8 cellular contexts compared by ENCODE assay signal in genomic region chr4:113683143-113683542, GRCh38.
DNase-seq lines count a peak whose midpoint lies in the region; ATAC-seq and TF ChIP-seq lines count a peak whose summit lies in the region.

No MANE protein-coding gene starts in this region.

- H3K27ac Mint-ChIP-seq in activated CD4-positive, alpha-beta T cell treated with anti-CD3 and anti-CD28 coated beads, Interleukin-2, amount 10 ng/mL, durations not matched to agents 7 days and 5 days, result peak overlapping the region; percentile 83
- peak overlapping the region; percentile 70 for H3K27ac Mint-ChIP-seq in stimulated activated naive B cell treated with anti-CD40 and anti-IgM and Interleukin-4, amounts not matched to agents 10 μg/mL and 1 μg/mL and 100 μg/mL, for 72 hours

- peaks cover 53% of the 10 kb centered on the region for H3K4me1 Mint-ChIP-seq in activated CD4-positive, alpha-beta T cell treated with anti-CD3 and anti-CD28 coated beads, Interleukin-2, amount 10 ng/mL, durations not matched to agents 7 days and 5 days
- peaks cover 25 to 46% of the 10 kb centered on the region in 2 donors for H3K4me1 Mint-ChIP-seq in stimulated activated naive B cell treated with anti-CD40 and anti-IgM and Interleukin-4, amounts not matched to agents 10 μg/mL and 1 μg/mL and 100 μg/mL, for 72 hours

- POLR2A ChIA-PET in activated CD4-positive, alpha-beta T cell treated with anti-CD3 and anti-CD28 coated beads, Interleukin-2, amount 10 ng/mL, durations not matched to agents 7 days and 5 days (lab: Charles Lee), result no interaction called here

- H3K9me3 ChIP-seq in BLaER1 treated with 17β-estradiol and CSF1 and Interleukin-3, amounts not matched to agents 10 nM and 100 nM (replicated peaks in 1 of 11), result peaks cover 16 to 22% (median 21%) of the 10 kb centered on the region in 11 experiments
- no peaks in the 10 kb centered on the region for H3K9me3 ChIP-seq in fibroblast of lung (ENCODE audit: control insufficient read depth, insufficient read depth, low read depth, low read length)
- H3K9me3 ChIP-seq in HAP-1, result no peaks in the 10 kb centered on the region

- H3K4me1 ChIP-seq in BLaER1 treated with 17β-estradiol and CSF1 and Interleukin-3, amounts not matched to agents 10 nM and 100 nM, result peaks cover 23 to 64% (median 43%) of the 10 kb centered on the region in 10 experiments
- peaks cover 14% of the 10 kb centered on the region for H3K4me1 ChIP-seq in fibroblast of lung (ENCODE audit: control insufficient read depth, extremely low read depth, insufficient read depth, low read length)
- no peaks in the 10 kb centered on the region for H3K4me1 ChIP-seq in HAP-1

- no peak for TF ChIP-seq CTCF in fibroblast of lung (conservative IDR thresholded peaks at IDR 0.05 in 1 of 2, IDR thresholded peaks at IDR 0.05 in 1 of 2; ENCODE audit: low read depth in 1 of 2, low read length in 2 of 2)

- CTCF ChIA-PET in activated CD4-positive, alpha-beta T cell treated with anti-CD3 and anti-CD28 coated beads, Interleukin-2, amount 10 ng/mL, durations not matched to agents 7 days and 5 days (lab: Charles Lee), result interaction anchor here (1.2 to 2.7 kb wide), 3 partner anchors 10 to 136 kb away, joined by 3 to 8 read pairs (median 6); no protein-coding TSS in a partner anchor

- H3K27ac ChIP-seq in BLaER1 treated with 17β-estradiol and CSF1 and Interleukin-3, amounts not matched to agents 10 nM and 100 nM, result peak overlapping the region in 7 of 11 experiments; percentile 28 to 85 (median 75); a peak in 14 of 22 replicates
- peak overlapping the region; percentile 36 for H3K27ac ChIP-seq in fibroblast of lung (ENCODE audit: insufficient read depth, low read length)

- peaks cover 0 to 46% (median 0%) of the 10 kb centered on the region in 11 experiments; a peak in 4 of 22 replicates for H4K20me1 ChIP-seq in BLaER1 treated with 17β-estradiol and CSF1 and Interleukin-3, amounts not matched to agents 10 nM and 100 nM
- H4K20me1 ChIP-seq in fibroblast of lung (ENCODE audit: control insufficient read depth, extremely low read depth, insufficient read depth, low read length), result no peaks in the 10 kb centered on the region

- H3K79me2 ChIP-seq in fibroblast of lung (ENCODE audit: control insufficient read depth, insufficient read depth, low read length), result peaks cover 49% of the 10 kb centered on the region

- H3K36me3 ChIP-seq in BLaER1 treated with 17β-estradiol and CSF1 and Interleukin-3, amounts not matched to agents 10 nM and 100 nM, result peaks cover 18 to 56% (median 30%) of the 10 kb centered on the region in 11 experiments; a peak in 21 of 22 replicates
- no peaks in the 10 kb centered on the region for H3K36me3 ChIP-seq in fibroblast of lung (ENCODE audit: control insufficient read depth, insufficient read depth, low read length)
- H3K36me3 ChIP-seq in HAP-1 (replicated peaks), result no peaks in the 10 kb centered on the region; the same call in 1 of the 2 replicates

- peaks cover 11% of the 10 kb centered on the region for H3K9me3 Mint-ChIP-seq in activated CD4-positive, alpha-beta T cell treated with anti-CD3 and anti-CD28 coated beads, Interleukin-2, amount 10 ng/mL, durations not matched to agents 7 days and 5 days
- peaks cover 4 to 8% of the 10 kb centered on the region in 2 donors for H3K9me3 Mint-ChIP-seq in stimulated activated naive B cell treated with anti-CD40 and anti-IgM and Interleukin-4, amounts not matched to agents 10 μg/mL and 1 μg/mL and 100 μg/mL, for 72 hours

- ATAC-seq in GM19438 (IDR thresholded peaks at IDR 0.05; ENCODE audit: low read depth, unreplicated experiment) (peak; percentile 99), HG03460 (IDR thresholded peaks at IDR 0.05; ENCODE audit: unreplicated experiment) (peak; percentile 96)
- ATAC-seq in stimulated activated naive B cell treated with anti-CD40 and anti-IgM and Interleukin-4, amounts not matched to agents 10 μg/mL and 1 μg/mL and 100 μg/mL, for 72 hours (replicated peaks), result peak; percentile 97 to 98

- peak overlapping the region; percentile 30 for H3K4me3 Mint-ChIP-seq in activated CD4-positive, alpha-beta T cell treated with anti-CD3 and anti-CD28 coated beads, Interleukin-2, amount 10 ng/mL, durations not matched to agents 7 days and 5 days
- H3K4me3 Mint-ChIP-seq in stimulated activated naive B cell treated with anti-CD40 and anti-IgM and Interleukin-4, amounts not matched to agents 10 μg/mL and 1 μg/mL and 100 μg/mL, for 72 hours, result peak overlapping the region; percentile 26 to 44

- peak overlapping the region; percentile 17 to 70 (median 54); a peak in 21 of 22 replicates for H3K4me2 ChIP-seq in BLaER1 treated with 17β-estradiol and CSF1 and Interleukin-3, amounts not matched to agents 10 nM and 100 nM
- no peak overlapping the region for H3K4me2 ChIP-seq in fibroblast of lung (ENCODE audit: extremely low read depth, insufficient read depth, low read length)

- in situ Hi-C loops in HAP-1 (cut with MboI; ENCODE audit: low sequenced_read_pairs), result no loop called here

- H2AFZ ChIP-seq in fibroblast of lung (ENCODE audit: low read length), result no peak overlapping the region

- no peak overlapping the region for H3K4me3 ChIP-seq in BLaER1 treated with 17β-estradiol and CSF1 and Interleukin-3, amounts not matched to agents 10 nM and 100 nM
- H3K4me3 ChIP-seq in fibroblast of lung (replicated peaks in 1 of 4; ENCODE audit: control extremely low read depth in 1 of 4, insufficient read depth in 1 of 4, low read depth in 3 of 4, low read length in 4 of 4), result no peak overlapping the region
- H3K4me3 ChIP-seq in HAP-1, result no peak overlapping the region

- peaks cover 41% of the 10 kb centered on the region for H3K36me3 Mint-ChIP-seq in activated CD4-positive, alpha-beta T cell treated with anti-CD3 and anti-CD28 coated beads, Interleukin-2, amount 10 ng/mL, durations not matched to agents 7 days and 5 days (ENCODE audit: low read depth)
- peaks cover 36 to 45% of the 10 kb centered on the region in 2 donors for H3K36me3 Mint-ChIP-seq in stimulated activated naive B cell treated with anti-CD40 and anti-IgM and Interleukin-4, amounts not matched to agents 10 μg/mL and 1 μg/mL and 100 μg/mL, for 72 hours

- peak; percentile 85 for DNase-seq in activated CD4-positive, alpha-beta T cell treated with anti-CD3 and anti-CD28 coated beads, Interleukin-2, amount 10 ng/mL, durations not matched to agents 7 days and 5 days
- no peak for DNase-seq in fibroblast of lung (ENCODE audit: low read depth in 2 of 2)
- DNase-seq in stimulated activated naive B cell treated with anti-CD40 and anti-IgM and Interleukin-4, amounts not matched to agents 10 μg/mL and 1 μg/mL and 100 μg/mL, for 72 hours, result peak; percentile 76
- DNase-seq in HAP-1 (ENCODE audit: low spot score in 2 of 2), result no peak
- DNase-seq in superior temporal gyrus (ENCODE audit: extremely low spot score), result no peak

- no peaks in the 10 kb centered on the region for H3K27me3 ChIP-seq in BLaER1 treated with 17β-estradiol and CSF1 and Interleukin-3, amounts not matched to agents 10 nM and 100 nM
- H3K27me3 ChIP-seq in fibroblast of lung (ENCODE audit: control insufficient read depth, insufficient read depth, low read length) (no peaks in the 10 kb centered on the region), HAP-1 (ENCODE audit: low read depth) (no peaks in the 10 kb centered on the region)

- H3K9ac ChIP-seq in BLaER1 treated with 17β-estradiol and CSF1 and Interleukin-3, amounts not matched to agents 10 nM and 100 nM, result peak overlapping the region in 4 of 11 experiments; percentile 45 to 66 (median 52); a peak in 7 of 22 replicates
- no peak overlapping the region for H3K9ac ChIP-seq in fibroblast of lung (ENCODE audit: insufficient read depth, low read length)

- H3K27me3 Mint-ChIP-seq in activated CD4-positive, alpha-beta T cell treated with anti-CD3 and anti-CD28 coated beads, Interleukin-2, amount 10 ng/mL, durations not matched to agents 7 days and 5 days, result no peaks in the 10 kb centered on the region
- H3K27me3 Mint-ChIP-seq in stimulated activated naive B cell treated with anti-CD40 and anti-IgM and Interleukin-4, amounts not matched to agents 10 μg/mL and 1 μg/mL and 100 μg/mL, for 72 hours, result no peaks in the 10 kb centered on the region

Comparison
In these comparisons a context has a peak if more than half of its experiments do, and no peak if none do; other contexts are left out.
1. DNase-seq: peak in activated CD4-positive, alpha-beta T cell treated with anti-CD3 and anti-CD28 coated beads, Interleukin-2, amount 10 ng/mL, durations not matched to agents 7 days and 5 days (single experiment) and stimulated activated naive B cell treated with anti-CD40 and anti-IgM and Interleukin-4, amounts not matched to agents 10 μg/mL and 1 μg/mL and 100 μg/mL, for 72 hours (single experiment); none in fibroblast of lung (0 of 2), HAP-1 (0 of 2) and superior temporal gyrus (single experiment).
2. Peak in every context shown above with its lines, with median percentiles within 50 percentile points of each other: ATAC-seq.